Comparison of ENCODE assay signal across 8 cellular contexts in genomic region chr4:143337600-143338287, GRCh38. TPM values are rescaled to one million over a fixed set of nuclear protein-coding genes. Genes with fewer than 3 reads are reported as not detected.
DNase-seq lines count a peak whose midpoint lies in the region; ATAC-seq and TF ChIP-seq lines count a peak whose summit lies in the region.

No MANE protein-coding gene starts in this region.

- H2AFZ ChIP-seq in SU-DHL-6 (ENCODE audit: low read depth, low read length, severe bottlenecking): no peak overlapping the region

- H3K79me2 ChIP-seq in SU-DHL-6 (ENCODE audit: insufficient read depth, low read length): no peaks in the 10 kb centered on the region

- H3K4me3 ChIP-seq in A673 (ENCODE audit: low read depth, low read length, poor library complexity, severe bottlenecking) (peak overlapping the region; percentile 79), GM12864 (ENCODE audit: low read depth, low read length) (peak overlapping the region; percentile 85), SU-DHL-6 (ENCODE audit: insufficient read depth, low read length, poor library complexity, severe bottlenecking) (peak overlapping the region; percentile 55), epithelial cell of esophagus (ENCODE audit: low read length) (peak overlapping the region; percentile 71), mononuclear cell (ENCODE audit: low read length) (peak overlapping the region; percentile 66), upper lobe of left lung (peak overlapping the region; percentile 64 to 88 (median 80))

- H3K27me3 ChIP-seq in A673 (replicated peaks; ENCODE audit: insufficient read depth, low read depth, low read length, poor library complexity) (no peaks in the 10 kb centered on the region), SU-DHL-6 (ENCODE audit: low read length) (no peaks in the 10 kb centered on the region), mononuclear cell (ENCODE audit: insufficient read depth, low read length) (no peaks in the 10 kb centered on the region), upper lobe of left lung (no peaks in the 10 kb centered on the region)

- CTCF ChIA-PET in A673 (lab: Charles Lee): interaction anchor here (0.6 to 0.7 kb wide), 2 partner anchors 11 to 20 kb away, joined by 3 read pairs; no protein-coding TSS in a partner anchor

- H3K36me3 ChIP-seq in A673 (ENCODE audit: insufficient read depth, low read length, poor library complexity, severe bottlenecking) (no peaks in the 10 kb centered on the region), SU-DHL-6 (ENCODE audit: low read length) (no peaks in the 10 kb centered on the region), upper lobe of left lung (no peaks in the 10 kb centered on the region)

- ATAC-seq in upper lobe of left lung (ENCODE audit: low FRiP score in 2 of 2) (peak in 1 of 2 donors; percentile 10), GM18858 (IDR thresholded peaks at IDR 0.05; ENCODE audit: unreplicated experiment) (no peak)

- TF ChIP-seq POLR2A in upper lobe of left lung (IDR thresholded peaks at IDR 0.05): no peak

- peak overlapping the region; percentile 44 for H3K9ac ChIP-seq in SU-DHL-6 (ENCODE audit: low read length)

- TF ChIP-seq CTCF in A673 (conservative IDR thresholded peaks at IDR 0.05; ENCODE audit: low read depth, low read length): no peak
- no peak for TF ChIP-seq CTCF in GM12864 (IDR thresholded peaks at IDR 0.05; ENCODE audit: low read depth, low read length, missing control alignments)
- TF ChIP-seq CTCF in SU-DHL-6 (IDR thresholded peaks at IDR 0.05; ENCODE audit: insufficient read depth, low read length, poor library complexity, severe bottlenecking): no peak
- TF ChIP-seq CTCF in epithelial cell of esophagus (IDR thresholded peaks at IDR 0.05; ENCODE audit: insufficient read depth, low read depth, low read length, missing control alignments): no peak
- no peak for TF ChIP-seq CTCF in upper lobe of left lung (IDR thresholded peaks at IDR 0.05)

- H3K9me3 ChIP-seq in A673 (ENCODE audit: low read depth, low read length, poor library complexity, severe bottlenecking) (no peaks in the 10 kb centered on the region), SU-DHL-6 (ENCODE audit: insufficient read depth, low read length) (no peaks in the 10 kb centered on the region), mononuclear cell (ENCODE audit: low read depth, low read length) (no peaks in the 10 kb centered on the region), upper lobe of left lung (no peaks in the 10 kb centered on the region)

- TF ChIP-seq EP300 in upper lobe of left lung (IDR thresholded peaks at IDR 0.05): no peak

- 0 to 2% methylated on average over 25 of the region's 25 CpGs for WGBS in upper lobe of left lung, 2 donors

- POLR2A ChIA-PET in A673 (lab: Charles Lee; ENCODE audit: low non-redundant PET): interaction anchor here (1.0 kb wide), 1 partner anchor 9 kb away, joined by 5 read pairs; no protein-coding TSS in a partner anchor

- peak overlapping the region; percentile 70 for H3K27ac ChIP-seq in A673 (ENCODE audit: low read depth, low read length, poor library complexity, severe bottlenecking)
- no peak overlapping the region for H3K27ac ChIP-seq in SU-DHL-6 (ENCODE audit: low read depth, low read length)
- H3K27ac ChIP-seq in upper lobe of left lung: peak overlapping the region; percentile 93 to 98 (median 96)

- H3K4me2 ChIP-seq in SU-DHL-6 (ENCODE audit: low read depth, low read length, poor library complexity, severe bottlenecking): peak overlapping the region; percentile 66

- H3K4me1 ChIP-seq in A673 (ENCODE audit: insufficient read depth, low read length, poor library complexity, severe bottlenecking) (peaks cover 15% of the 10 kb centered on the region), mononuclear cell (ENCODE audit: insufficient read depth, low read length) (peaks cover 21% of the 10 kb centered on the region), upper lobe of left lung (peaks cover 7 to 26% (median 17%) of the 10 kb centered on the region in 4 donors)

- H3K9me2 ChIP-seq in SU-DHL-6 (replicated peaks; ENCODE audit: insufficient read depth, low read length): no peaks in the 10 kb centered on the region

- no peaks in the 10 kb centered on the region for H3F3A ChIP-seq in SU-DHL-6 (ENCODE audit: insufficient read depth)

- intact Hi-C loops in A673 (cut with micrococcal nuclease; ENCODE audit: unreplicated experiment): loop anchor here (2.0 to 10.0 kb wide), 3 partner anchors 21 to 133 kb away; no protein-coding TSS in a partner anchor

- DNase-seq in A673 (ENCODE audit: low spot score) (peak; percentile 60), GM12864 (ENCODE audit: low read depth) (no peak), epithelial cell of esophagus (ENCODE audit: low read depth) (peak; percentile 29), upper lobe of left lung (peak; percentile 30 to 48)
- DNase-seq in activated effector memory CD4-positive, alpha-beta T cell treated with Interleukin-2 at 50 U/mL for 16 hours: no peak

- no peaks in the 10 kb centered on the region for H4K20me1 ChIP-seq in SU-DHL-6 (ENCODE audit: low read depth, low read length)

- BruUV-seq in A673 (replicated peaks; lab: Mats Ljungman, UMichigan): no TSS peak

RNA-seq across cellular contexts. Expression of gene GAB1, which starts 1.1 kb away (rescaled TPM):
- total RNA-seq in A673 (2021): 27.6 and 32.8 TPM in 2 replicates
- total RNA-seq in mononuclear cell: 6.3 TPM
- total RNA-seq in upper lobe of left lung: 10 to 100 TPM; 47.1 to 77.6 (median 56.9) TPM

Comparison
In these comparisons a context has a peak if more than half of its experiments do, and no peak if none do; other contexts are left out.
1. DNase-seq: peak in A673 (single experiment), epithelial cell of esophagus (single experiment) and upper lobe of left lung (2 of 2); none in GM12864 (single experiment) and activated effector memory CD4-positive, alpha-beta T cell treated with Interleukin-2 at 50 U/mL for 16 hours (single experiment).
2. Peak in every context shown above with its lines, with median percentiles within 50 percentile points of each other: H3K4me3 ChIP-seq.